10 cellular contexts compared by ENCODE assay signal in genomic region chr21:24290151-24290833, GRCh38.
DNase-seq lines count a peak whose midpoint lies in the region; ATAC-seq and TF ChIP-seq lines count a peak whose summit lies in the region.
"Had no signal": no experiment of that assay in that cellular context is flagged by ENCODE, and none has a peak within 500 bp of the region (broad histone marks: within the 10 kb centered on the region; RNA-seq: fewer than 3 reads in every experiment).

No MANE protein-coding gene starts in this region.

- H3K9me3 Mint-ChIP-seq in activated naive CD8-positive, alpha-beta T cell treated with anti-CD3 and anti-CD28 coated beads for 36 hours = no peaks in the 10 kb centered on the region

- no peak overlapping the region for H3K27ac ChIP-seq in prostate gland
- H3K27ac ChIP-seq: brain microvascular endothelial cell had no signal

- no peak overlapping the region for H3K27ac Mint-ChIP-seq in T-helper 17 cell
- peak overlapping the region; percentile 49 for H3K27ac Mint-ChIP-seq in activated naive CD8-positive, alpha-beta T cell treated with anti-CD3 and anti-CD28 coated beads for 36 hours

- no peak for TF ChIP-seq CTCF in prostate gland (IDR thresholded peaks at IDR 0.05)

- H3K27me3 ChIP-seq in prostate gland (replicated peaks; ENCODE audit: insufficient read depth) = no peaks in the 10 kb centered on the region
- H3K27me3 ChIP-seq: brain microvascular endothelial cell had no signal

- H3K36me3 Mint-ChIP-seq in T-helper 17 cell (ENCODE audit: low read depth) = no peaks in the 10 kb centered on the region
- no peaks in the 10 kb centered on the region for H3K36me3 Mint-ChIP-seq in activated naive CD8-positive, alpha-beta T cell treated with anti-CD3 and anti-CD28 coated beads for 36 hours

- H3K4me1 ChIP-seq in prostate gland (replicated peaks) = no peaks in the 10 kb centered on the region

- H3K36me3 ChIP-seq in prostate gland = no peaks in the 10 kb centered on the region
- H3K36me3 ChIP-seq: brain microvascular endothelial cell had no signal

- intact Hi-C loops in prostate gland (cut with DNase I) = no loop called here

- TF ChIP-seq POLR2A in prostate gland (IDR thresholded peaks at IDR 0.05) = no peak

- H3K4me1 Mint-ChIP-seq in T-helper 17 cell = peaks cover 3% of the 10 kb centered on the region
- peaks cover 10% of the 10 kb centered on the region for H3K4me1 Mint-ChIP-seq in activated naive CD8-positive, alpha-beta T cell treated with anti-CD3 and anti-CD28 coated beads for 36 hours

- peak overlapping the region; percentile 1 for H3K4me3 Mint-ChIP-seq in T-helper 17 cell
- H3K4me3 Mint-ChIP-seq in activated naive CD8-positive, alpha-beta T cell treated with anti-CD3 and anti-CD28 coated beads for 36 hours = peak overlapping the region; percentile 50

- H3K4me3 ChIP-seq in prostate gland = no peak overlapping the region

- ATAC-seq in HG03378 (IDR thresholded peaks at IDR 0.05; ENCODE audit: unreplicated experiment) = peak; percentile 66
- ATAC-seq in T-helper 17 cell = peak; percentile 97
- no peak for ATAC-seq in GM21619 (IDR thresholded peaks at IDR 0.05; ENCODE audit: unreplicated experiment)

- WGBS in prostate gland = 46% methylated on average over 6 of the region's 6 CpGs

- H3K27me3 Mint-ChIP-seq in T-helper 17 cell = no peaks in the 10 kb centered on the region
- no peaks in the 10 kb centered on the region for H3K27me3 Mint-ChIP-seq in activated naive CD8-positive, alpha-beta T cell treated with anti-CD3 and anti-CD28 coated beads for 36 hours

- H3K9me3 ChIP-seq in T-helper 17 cell (ENCODE audit: control insufficient read depth, low read length, poor library complexity, severe bottlenecking) (no peaks in the 10 kb centered on the region), prostate gland (no peaks in the 10 kb centered on the region)

- DNase-seq in GDM1 (lab: John Stamatoyannopoulos, UW) (peak; percentile 62), T-helper 17 cell (peak in 1 of 3 donors; percentile 12), NCI-H2029 treated with DMSO at 0.1 percent for 48 hours (lab: John Stamatoyannopoulos, UW) (no peak), prostate gland (ENCODE audit: low spot score) (no peak), AML-193 (lab: John Stamatoyannopoulos, UW) (no peak)
- peak; percentile 57 for DNase-seq in activated naive CD8-positive, alpha-beta T cell treated with anti-CD3 and anti-CD28 coated beads for 36 hours
- DNase-seq: brain microvascular endothelial cell, hippocampal formation had no signal

Comparison
In these comparisons a context has a peak if more than half of its experiments do, and no peak if none do; other contexts are left out.
1. DNase-seq: peak in GDM1 (single experiment) and activated naive CD8-positive, alpha-beta T cell treated with anti-CD3 and anti-CD28 coated beads for 36 hours (single experiment); none in NCI-H2029 treated with DMSO at 0.1 percent for 48 hours (single experiment), prostate gland (single experiment) and AML-193 (0 of 2).